ENCODE assay signal across 8 cellular contexts in genomic region chr17:40490289-40490853, GRCh38. TPM values are rescaled to one million over a fixed set of nuclear protein-coding genes. Genes with fewer than 3 reads are reported as not detected.
A peak's percentile ranks its signal among the peaks of the same experiment; 100 is the strongest.
DNase-seq lines count a peak whose midpoint lies in the region; ATAC-seq and TF ChIP-seq lines count a peak whose summit lies in the region.

No MANE protein-coding gene starts in this region.

- peak; percentile 52 for DNase-seq in COLO668 (lab: John Stamatoyannopoulos, UW; ENCODE audit: unreplicated experiment)
- DNase-seq in NB4 (ENCODE audit: low read depth), result peak; percentile 62
- DNase-seq in activated naive CD8-positive, alpha-beta T cell treated with anti-CD3 and anti-CD28 coated beads, Interleukin-2, amount 50 U/mL, for 24 hours, result no peak
- peak in 45 of 51 donors; percentile 2 to 87 (median 46) for DNase-seq in hypothalamus (lab: John Stamatoyannopoulos, UW)
- DNase-seq in HT-29 (ENCODE audit: low spot score), result no peak
- DNase-seq in Karpas-422, result no peak
- no peak for DNase-seq in T1000 (lab: John Stamatoyannopoulos, UW)

- H3K79me2 ChIP-seq in Karpas-422 (ENCODE audit: low read length), result no peaks in the 10 kb centered on the region

- ATAC-seq in activated naive CD8-positive, alpha-beta T cell treated with anti-CD3 and anti-CD28 coated beads, Interleukin-2, amount 50 U/mL, for 24 hours, result no peak
- ATAC-seq in stimulated activated memory B cell treated with anti-CD40 and anti-IgM and Interleukin-4, amounts not matched to agents 10 μg/mL and 1 μg/mL and 100 μg/mL, for 72 hours, result no peak

- no peaks in the 10 kb centered on the region for H3K9me3 ChIP-seq in Karpas-422 (ENCODE audit: low read length)

- no peak overlapping the region for H3K27ac ChIP-seq in Karpas-422 (ENCODE audit: low read length)

- H3K4me3 Mint-ChIP-seq in activated naive CD8-positive, alpha-beta T cell treated with anti-CD3 and anti-CD28 coated beads, Interleukin-2, amount 50 U/mL, for 24 hours, result no peak overlapping the region
- H3K4me3 Mint-ChIP-seq in stimulated activated memory B cell treated with anti-CD40 and anti-IgM and Interleukin-4, amounts not matched to agents 10 μg/mL and 1 μg/mL and 100 μg/mL, for 72 hours, result no peak overlapping the region

- no peaks in the 10 kb centered on the region; the same call in 1 of the 2 replicates for H4K20me1 ChIP-seq in Karpas-422 (ENCODE audit: insufficient read depth, low read depth, low read length)

- no peaks in the 10 kb centered on the region for H3K9me3 Mint-ChIP-seq in activated naive CD8-positive, alpha-beta T cell treated with anti-CD3 and anti-CD28 coated beads, Interleukin-2, amount 50 U/mL, for 24 hours
- no peaks in the 10 kb centered on the region for H3K9me3 Mint-ChIP-seq in stimulated activated memory B cell treated with anti-CD40 and anti-IgM and Interleukin-4, amounts not matched to agents 10 μg/mL and 1 μg/mL and 100 μg/mL, for 72 hours

- no peak overlapping the region for H3K9ac ChIP-seq in Karpas-422 (ENCODE audit: low read length)

- no peaks in the 10 kb centered on the region for H3K27me3 Mint-ChIP-seq in activated naive CD8-positive, alpha-beta T cell treated with anti-CD3 and anti-CD28 coated beads, Interleukin-2, amount 50 U/mL, for 24 hours
- H3K27me3 Mint-ChIP-seq in stimulated activated memory B cell treated with anti-CD40 and anti-IgM and Interleukin-4, amounts not matched to agents 10 μg/mL and 1 μg/mL and 100 μg/mL, for 72 hours, result no peaks in the 10 kb centered on the region

- no peak for TF ChIP-seq POLR2A in NB4 (IDR thresholded peaks at IDR 0.05; ENCODE audit: extremely low read depth, insufficient read length)

- no peak overlapping the region for H3K4me3 ChIP-seq in NB4 (ENCODE audit: low read depth, low read length)
- H3K4me3 ChIP-seq in Karpas-422 (ENCODE audit: low read length), result no peak overlapping the region

- peaks cover 49% of the 10 kb centered on the region for H3K4me1 Mint-ChIP-seq in activated naive CD8-positive, alpha-beta T cell treated with anti-CD3 and anti-CD28 coated beads, Interleukin-2, amount 50 U/mL, for 24 hours
- H3K4me1 Mint-ChIP-seq in stimulated activated memory B cell treated with anti-CD40 and anti-IgM and Interleukin-4, amounts not matched to agents 10 μg/mL and 1 μg/mL and 100 μg/mL, for 72 hours, result peaks cover 31% of the 10 kb centered on the region

- TF ChIP-seq CTCF in NB4 (IDR thresholded peaks at IDR 0.05; ENCODE audit: low read depth, low read length), result no peak

- H3K4me2 ChIP-seq in Karpas-422 (ENCODE audit: low read depth, low read length, poor library complexity, severe bottlenecking), result no peak overlapping the region

- no peaks in the 10 kb centered on the region for H3K27me3 ChIP-seq in Karpas-422 (ENCODE audit: low read length)

- peaks cover 6% of the 10 kb centered on the region for H3K4me1 ChIP-seq in Karpas-422 (ENCODE audit: low read length)

- H3K36me3 ChIP-seq in Karpas-422 (ENCODE audit: insufficient read depth, low read length), result no peaks in the 10 kb centered on the region

- no peaks in the 10 kb centered on the region for H3K9me2 ChIP-seq in Karpas-422 (replicated peaks; ENCODE audit: insufficient read depth, low read length)

- H2AFZ ChIP-seq in Karpas-422 (ENCODE audit: low read length), result no peak overlapping the region

- no peaks in the 10 kb centered on the region for H3K36me3 Mint-ChIP-seq in activated naive CD8-positive, alpha-beta T cell treated with anti-CD3 and anti-CD28 coated beads, Interleukin-2, amount 50 U/mL, for 24 hours (ENCODE audit: low read depth)
- H3K36me3 Mint-ChIP-seq in stimulated activated memory B cell treated with anti-CD40 and anti-IgM and Interleukin-4, amounts not matched to agents 10 μg/mL and 1 μg/mL and 100 μg/mL, for 72 hours, result no peaks in the 10 kb centered on the region

- peak overlapping the region; percentile 22 for H3K27ac Mint-ChIP-seq in activated naive CD8-positive, alpha-beta T cell treated with anti-CD3 and anti-CD28 coated beads, Interleukin-2, amount 50 U/mL, for 24 hours
- peak overlapping the region; percentile 57 for H3K27ac Mint-ChIP-seq in stimulated activated memory B cell treated with anti-CD40 and anti-IgM and Interleukin-4, amounts not matched to agents 10 μg/mL and 1 μg/mL and 100 μg/mL, for 72 hours

RNA-seq across cellular contexts. Expression of gene TNS4, which starts 11.1 kb away (rescaled TPM):
- 148 and 187 TPM in 2 replicates for total RNA-seq in HT-29 (2014; rRNA removed; shearing (Covaris generic))
- total RNA-seq in Karpas-422 (2014; rRNA removed; shearing (Covaris generic); ENCODE audit: low replicate concordance), result not detected in 2 replicates

RNA-seq across cellular contexts. Expression of gene IGFBP4, which starts 47.1 kb away (rescaled TPM):
- 62.5 and 69.6 TPM in 2 replicates for total RNA-seq in HT-29 (2014; rRNA removed; shearing (Covaris generic))
- not detected in 2 replicates for total RNA-seq in Karpas-422 (2014; rRNA removed; shearing (Covaris generic); ENCODE audit: low replicate concordance)

Comparison
In these comparisons a context has a peak if more than half of its experiments do, and no peak if none do; other contexts are left out.
1. DNase-seq: peak in COLO668 (single experiment), NB4 (single experiment) and hypothalamus (45 of 51); none in activated naive CD8-positive, alpha-beta T cell treated with anti-CD3 and anti-CD28 coated beads, Interleukin-2, amount 50 U/mL, for 24 hours (single experiment), HT-29 (single experiment), Karpas-422 (single experiment) and T1000 (single experiment).
2. RNA of gene TNS4, which starts 11.1 kb away (total RNA-seq): 148 to 187 TPM in HT-29; not detected in Karpas-422; every median in the first group is over 100 times any median in the second.
3. RNA of gene IGFBP4, which starts 47.1 kb away (total RNA-seq): 62.5 to 69.6 TPM in HT-29; not detected in Karpas-422; every median in the first group is over 10 times any median in the second.